ENCODE assay signal across 10 cellular contexts in genomic region chr11:46108752-46109151, GRCh38.
"Had no signal": no experiment of that assay in that cellular context is flagged by ENCODE, and none has a peak within 500 bp of the region (broad histone marks: within the 10 kb centered on the region; RNA-seq: fewer than 3 reads in every experiment).

No MANE protein-coding gene starts in this region.

- H3K9me3 ChIP-seq: HAP-1 had no signal

- H3K4me2 ChIP-seq: GM23338 had no signal

- H3K36me3 ChIP-seq: HAP-1 had no signal

- H3K27ac ChIP-seq: GM23248 had no signal

- H3K27ac Mint-ChIP-seq: GM23338, H9, HFFc6 had no signal

- H3K9me3 Mint-ChIP-seq: GM23338, H9, HFFc6 had no signal

- H3K4me3 ChIP-seq: GM23248, GM23338, HAP-1 had no signal

- H3K9ac ChIP-seq: GM23248 had no signal

- FAIRE-seq: H1 had no signal

- H2AFZ ChIP-seq: GM23248, GM23338 had no signal

- DNase-seq: GM23248, GOT3, H7, H9, HCEC 1CT, HFFc6 had no signal

- ATAC-seq: GM23338, HCT116 had no signal

- H3K4me3 Mint-ChIP-seq: GM23338, H9, HFFc6 had no signal
